11 cellular contexts compared by ENCODE assay signal in genomic region chr7:17159500-17160037, GRCh38.
DNase-seq lines count a peak whose midpoint lies in the region; ATAC-seq, FAIRE-seq and TF ChIP-seq lines count a peak whose summit lies in the region.
"Had no signal": no experiment of that assay in that cellular context is flagged by ENCODE, and none has a peak within 500 bp of the region (broad histone marks: within the 10 kb centered on the region; RNA-seq: fewer than 3 reads in every experiment).

No MANE protein-coding gene starts in this region.

- no peak overlapping the region for H3K4me3 Mint-ChIP-seq in activated CD4-positive, alpha-beta T cell treated with anti-CD3 and anti-CD28 coated beads, Interleukin-2, amount 10 ng/mL, durations not matched to agents 7 days and 5 days
- H3K4me3 Mint-ChIP-seq in Calu3 (ENCODE audit: low read depth, unreplicated experiment): no peak overlapping the region

- no peak overlapping the region for H4K8ac ChIP-seq in trophoblast cell (ENCODE audit: low read depth, low read length)

- no peak overlapping the region for H2BK5ac ChIP-seq in trophoblast cell (ENCODE audit: low read depth, low read length, poor library complexity)

- no peaks in the 10 kb centered on the region for H3K27me3 Mint-ChIP-seq in activated CD4-positive, alpha-beta T cell treated with anti-CD3 and anti-CD28 coated beads, Interleukin-2, amount 10 ng/mL, durations not matched to agents 7 days and 5 days
- no peaks in the 10 kb centered on the region for H3K27me3 Mint-ChIP-seq in Calu3 (ENCODE audit: unreplicated experiment)

- no peak overlapping the region for H4K91ac ChIP-seq in trophoblast cell (ENCODE audit: low read depth, low read length)

- no peak overlapping the region for H2BK12ac ChIP-seq in trophoblast cell (ENCODE audit: low read length)

- no peak overlapping the region for H3K23ac ChIP-seq in trophoblast cell (ENCODE audit: low read length)

- no peak overlapping the region for H3K4ac ChIP-seq in trophoblast cell (ENCODE audit: low read depth, low read length)

- peak; percentile 88 for FAIRE-seq in GM12878 (lab: Jason Lieb, UNC)

- H3K27ac ChIP-seq in GM12878 (ENCODE audit: control insufficient read depth, insufficient read depth) (peak overlapping the region; percentile 9; the same call in 1 of the 2 replicates), trophoblast cell (ENCODE audit: low read depth, low read length) (no peak overlapping the region)
- H3K27ac ChIP-seq: thoracic aorta had no signal

- no peak overlapping the region for H3K18ac ChIP-seq in trophoblast cell (ENCODE audit: low read length)

- CTCF ChIA-PET in activated CD4-positive, alpha-beta T cell treated with anti-CD3 and anti-CD28 coated beads, Interleukin-2, amount 10 ng/mL, durations not matched to agents 7 days and 5 days (lab: Charles Lee): interaction anchor here (0.6 to 1.5 kb wide), 4 partner anchors 9 to 513 kb away, joined by 3 to 7 read pairs (median 3); no protein-coding TSS in a partner anchor
- CTCF ChIA-PET in GM12878 (lab: Yijun Ruan, JAX): interaction anchor here (0.7 to 1.4 kb wide), 7 partner anchors 9 to 143 kb away, joined by 3 to 5 read pairs (median 3); no protein-coding TSS in a partner anchor
- CTCF ChIA-PET in Calu3 (lab: Charles Lee): interaction anchor here (0.6 to 1.6 kb wide), 3 partner anchors 36 to 237 kb away, joined by 3 to 6 read pairs (median 4); no protein-coding TSS in a partner anchor

- POLR2A ChIA-PET in activated CD4-positive, alpha-beta T cell treated with anti-CD3 and anti-CD28 coated beads, Interleukin-2, amount 10 ng/mL, durations not matched to agents 7 days and 5 days (lab: Charles Lee): interaction anchor here (0.5 to 0.7 kb wide), 3 partner anchors 11 to 306 kb away, joined by 3 read pairs; no protein-coding TSS in a partner anchor
- POLR2A ChIA-PET in GM12878 (lab: Charles Lee): interaction anchor here (1.3 kb wide), 1 partner anchor 138 kb away, joined by 8 read pairs; the partner anchor contains the start of gene AHR

- H3K14ac ChIP-seq in trophoblast cell (ENCODE audit: low read length): no peak overlapping the region

- BruUV-seq in GM12878 (replicated peaks; lab: Mats Ljungman, UMichigan) (no TSS peak), Calu3 (replicated peaks; lab: Mats Ljungman, UMichigan) (no TSS peak)

- H3K9ac ChIP-seq in GM12878 (ENCODE audit: control insufficient read depth, insufficient read depth, low read length): no peak overlapping the region
- no peak overlapping the region for H3K9ac ChIP-seq in trophoblast cell (ENCODE audit: low read length)
- H3K9ac ChIP-seq: SK-N-SH had no signal

- TF ChIP-seq EP300 in GM12878 (IDR thresholded peaks at IDR 0.05; ENCODE audit: borderline replicate concordance in 1 of 2, control insufficient read depth in 1 of 2, low read depth in 2 of 2, low read length in 2 of 2): peak; percentile 74 to 86; a peak in 3 of 4 replicates

- peaks cover 51% of the 10 kb centered on the region for H3K4me1 Mint-ChIP-seq in activated CD4-positive, alpha-beta T cell treated with anti-CD3 and anti-CD28 coated beads, Interleukin-2, amount 10 ng/mL, durations not matched to agents 7 days and 5 days
- peaks cover 41% of the 10 kb centered on the region for H3K4me1 Mint-ChIP-seq in Calu3 (ENCODE audit: low read depth, unreplicated experiment)

- H3K4me2 ChIP-seq in GM12878 (ENCODE audit: control insufficient read depth, insufficient read depth) (peak overlapping the region; percentile 67), trophoblast cell (ENCODE audit: low read length) (no peak overlapping the region)
- H3K4me2 ChIP-seq: SK-N-SH had no signal

- H2AFZ ChIP-seq in GM12878 (ENCODE audit: control insufficient read depth, low read depth, low read length): peak overlapping the region; percentile 59
- no peak overlapping the region for H2AFZ ChIP-seq in trophoblast cell (ENCODE audit: insufficient read depth, low read length, poor library complexity)

- peak overlapping the region; percentile 63 for H3K27ac Mint-ChIP-seq in activated CD4-positive, alpha-beta T cell treated with anti-CD3 and anti-CD28 coated beads, Interleukin-2, amount 10 ng/mL, durations not matched to agents 7 days and 5 days
- H3K27ac Mint-ChIP-seq in Calu3 (ENCODE audit: unreplicated experiment): no peak overlapping the region

- H3K9me3 Mint-ChIP-seq in activated CD4-positive, alpha-beta T cell treated with anti-CD3 and anti-CD28 coated beads, Interleukin-2, amount 10 ng/mL, durations not matched to agents 7 days and 5 days: peaks cover 28% of the 10 kb centered on the region
- H3K9me3 Mint-ChIP-seq in Calu3 (ENCODE audit: low read depth, unreplicated experiment): no peaks in the 10 kb centered on the region

- 0 out of 2 replicates have a peak, but pooled peaks have one; percentile 7 for TF ChIP-seq RAD21 in GM12878 (IDR thresholded peaks at IDR 0.05; ENCODE audit: insufficient read depth, low read depth, low read length)

- H2BK120ac ChIP-seq in trophoblast cell (ENCODE audit: insufficient read depth, low read length, poor library complexity): no peak overlapping the region

- H3K27me3 ChIP-seq in GM12878 (replicated peaks in 1 of 2; ENCODE audit: control insufficient read depth in 2 of 2, insufficient read depth in 2 of 2, low read length in 1 of 2): no peaks in the 10 kb centered on the region
- H3K27me3 ChIP-seq in trophoblast cell (ENCODE audit: insufficient read depth, low read length): no peaks in the 10 kb centered on the region

- H3K4me3 ChIP-seq in GM12878: no peak overlapping the region
- H3K4me3 ChIP-seq in trophoblast cell (ENCODE audit: low read depth, low read length): no peak overlapping the region
- H3K4me3 ChIP-seq: thoracic aorta had no signal

- H2AK5ac ChIP-seq in trophoblast cell (ENCODE audit: low read length): no peak overlapping the region

- no peaks in the 10 kb centered on the region for H3K79me2 ChIP-seq in GM12878 (ENCODE audit: control insufficient read depth, insufficient read depth, low read length)
- H3K79me2 ChIP-seq in trophoblast cell (ENCODE audit: control insufficient read depth, insufficient read depth, low read length, poor library complexity): no peaks in the 10 kb centered on the region

- ATAC-seq in GM21526 (IDR thresholded peaks at IDR 0.05; ENCODE audit: low FRiP score, unreplicated experiment): peak; percentile 94
- ATAC-seq in HG03108 (IDR thresholded peaks at IDR 0.05; ENCODE audit: unreplicated experiment): peak; percentile 90
- ATAC-seq in GM12878: peak; percentile 91

- TF ChIP-seq CTCF in GM12878 (IDR thresholded peaks at IDR 0.05 in 2 of 3, conservative IDR thresholded peaks at IDR 0.05 in 1 of 3; ENCODE audit: control insufficient read depth in 2 of 3, extremely low read depth in 1 of 3, insufficient read depth in 1 of 3, low read depth in 3 of 3, low read length in 3 of 3) (no peak), Calu3 (IDR thresholded peaks at IDR 0.05; ENCODE audit: unreplicated experiment) (no peak)

- H3K79me1 ChIP-seq in trophoblast cell (ENCODE audit: low read length): no peaks in the 10 kb centered on the region

- H3K9me3 ChIP-seq in GM12878 (replicated peaks; ENCODE audit: control insufficient read depth, insufficient read depth, low read length) (no peaks in the 10 kb centered on the region; the same call in 1 of the 3 replicates), trophoblast cell (ENCODE audit: insufficient read depth, low read depth, low read length) (no peaks in the 10 kb centered on the region)
- H3K9me3 ChIP-seq: SK-N-SH, thoracic aorta had no signal

- WGBS in GM12878 (ENCODE audit: insufficient coverage, insufficient replicate concordance, low lambda C conversion rate, missing lambda C conversion rate): 2% methylated on average over 2 of the region's 2 CpGs
- no CpG with 5 or more reads among the region's 2 CpGs for whole genome bisulfite sequencing in trophoblast cell (ENCODE audit: extremely low coverage, insufficient coverage, insufficient read length)

- no peaks in the 10 kb centered on the region for H3K36me3 ChIP-seq in GM12878 (ENCODE audit: control insufficient read depth in 2 of 2, insufficient read depth in 2 of 2, low read length in 1 of 2)
- no peaks in the 10 kb centered on the region for H3K36me3 ChIP-seq in trophoblast cell (ENCODE audit: control insufficient read depth in 1 of 2, insufficient read depth in 2 of 2, low read length in 2 of 2)
- H3K36me3 ChIP-seq: thoracic aorta had no signal

- intact Hi-C loops in GM12878 (cut with micrococcal nuclease; ENCODE audit: unreplicated experiment): loop anchor here (2.0 to 10.0 kb wide), 7 partner anchors 25 to 335 kb away; partner anchors contain the start of gene AHR
- intact Hi-C loops in Calu3 (cut with micrococcal nuclease; ENCODE audit: unreplicated experiment): no loop called here

- in situ Hi-C loops in GM12878 (cut with MboI): no loop called here

- H3K4me1 ChIP-seq in GM12878 (ENCODE audit: control insufficient read depth, insufficient read depth, low read length) (peaks cover 14% of the 10 kb centered on the region), trophoblast cell (ENCODE audit: control insufficient read depth in 1 of 2, insufficient read depth in 2 of 2, low read length in 2 of 2) (no peaks in the 10 kb centered on the region)

- H3K36me3 Mint-ChIP-seq in activated CD4-positive, alpha-beta T cell treated with anti-CD3 and anti-CD28 coated beads, Interleukin-2, amount 10 ng/mL, durations not matched to agents 7 days and 5 days (ENCODE audit: low read depth): peaks cover 58% of the 10 kb centered on the region
- H3K36me3 Mint-ChIP-seq in Calu3 (ENCODE audit: insufficient read depth, unreplicated experiment): peaks cover 6% of the 10 kb centered on the region

- no peak for TF ChIP-seq POLR2A in GM12878 (IDR thresholded peaks at IDR 0.05; ENCODE audit: low read depth, low read length)

- no peak overlapping the region for H4K12ac ChIP-seq in trophoblast cell (ENCODE audit: low read depth, low read length)

- RAD21 ChIA-PET in GM12878 (lab: Charles Lee; ENCODE audit: unreplicated experiment): interaction anchor here (0.6 to 2.5 kb wide), 17 partner anchors 9 to 243 kb away, joined by 3 to 17 read pairs (median 4); partner anchors contain the start of gene AHR

- H4K20me1 ChIP-seq in GM12878 (ENCODE audit: control insufficient read depth, insufficient read depth): no peaks in the 10 kb centered on the region

- no peak for DNase-seq in activated CD4-positive, alpha-beta T cell treated with anti-CD3 and anti-CD28 coated beads, Interleukin-2, amount 10 ng/mL, durations not matched to agents 7 days and 5 days
- no peak for DNase-seq in activated CD4-positive, alpha-beta T cell treated with anti-CD3 and anti-CD28 coated beads, Interleukin-2, amount 50 U/mL, for 4 hours
- peak; percentile 77 for DNase-seq in GM12878 (ENCODE audit: low read depth, low spot score)
- DNase-seq in Calu3: no peak
- DNase-seq in trophoblast cell: no peak
- DNase-seq in NCI-H1048 (lab: John Stamatoyannopoulos, UW): no peak
- DNase-seq: activated CD8-positive, alpha-beta memory T cell treated with anti-CD3 and anti-CD28 coated beads, Interleukin-2, amount 50 U/mL, for 4 hours; SK-N-SH had no signal

- SMC1A ChIA-PET in GM12878 (lab: Charles Lee; ENCODE audit: uncharacterized antibody, unreplicated experiment): interaction anchor here (0.8 to 2.7 kb wide), 16 partner anchors 9 to 215 kb away, joined by 3 to 18 read pairs (median 4); no protein-coding TSS in a partner anchor

TF ChIP-seq in GM12878, 131 proteins besides CTCF, POLR2A, EP300 and RAD21 (continues in another document):
- TF ChIP-seq IKZF1 (conservative IDR thresholded peaks at IDR 0.05): peak; percentile 71
